In the genomic region with DNA sequence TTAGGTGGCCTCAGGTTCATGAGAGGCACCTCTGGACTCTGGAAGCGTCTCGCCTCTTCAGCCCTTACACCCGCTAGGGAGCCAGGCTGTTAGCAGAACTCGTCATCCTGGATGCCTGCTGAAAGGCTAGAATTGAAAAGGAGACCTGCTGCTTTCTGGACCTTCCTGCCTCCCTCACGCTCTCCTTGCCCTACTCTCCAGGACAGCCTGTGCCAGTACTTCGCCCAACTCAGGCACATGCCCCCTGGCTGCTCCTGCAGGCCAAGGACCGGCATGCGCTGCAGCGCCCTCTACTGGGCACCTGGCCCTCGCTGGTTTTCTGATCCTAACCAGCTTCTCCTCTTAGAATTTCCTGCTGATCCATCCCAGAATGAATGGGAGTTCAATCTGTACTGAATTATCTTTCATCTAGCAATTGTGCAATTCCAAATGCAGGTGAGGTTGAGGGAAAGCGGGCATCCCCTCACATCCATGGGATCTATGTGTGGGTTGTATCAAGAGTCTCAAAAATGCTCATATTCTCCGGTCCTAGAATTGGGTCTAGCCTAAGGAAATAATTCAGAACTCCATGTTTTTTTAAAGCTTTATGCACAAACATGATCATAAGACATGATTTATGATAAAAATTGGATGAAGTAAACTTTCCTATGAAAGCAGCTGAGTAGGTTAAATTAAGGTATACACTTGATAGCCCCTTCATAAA, we compare ENCODE assay signal across 8 cellular contexts.
DNase-seq lines count a peak whose midpoint lies in the region; ATAC-seq lines count a peak whose summit lies in the region.

No MANE protein-coding gene starts in this region.

- intact Hi-C loops in right cardiac atrium (cut with DNase I): loop anchor here in 1 of 4 donors (10.0 kb wide), 1 partner anchor 113 kb away; no protein-coding TSS in a partner anchor

- no peaks in the 10 kb centered on the region for H3K9me3 ChIP-seq in adipocyte (ENCODE audit: control insufficient read depth, low read length)
- H3K9me3 ChIP-seq in right cardiac atrium (ENCODE audit: control insufficient read depth, low read length): no peaks in the 10 kb centered on the region

- 71% methylated on average over 12 of the region's 12 CpGs for WGBS in right cardiac atrium

- H3K27me3 ChIP-seq in adipocyte (replicated peaks; ENCODE audit: control insufficient read depth, insufficient read depth, low read length): no peaks in the 10 kb centered on the region
- no peaks in the 10 kb centered on the region for H3K27me3 ChIP-seq in right cardiac atrium (ENCODE audit: control insufficient read depth, insufficient read depth)

- no peak overlapping the region for H3K9ac ChIP-seq in adipocyte (ENCODE audit: low read length)

- H3K4me3 ChIP-seq in adipocyte (ENCODE audit: low read length) (no peak overlapping the region), right cardiac atrium (ENCODE audit: low read length) (no peak overlapping the region)

- ATAC-seq in right cardiac atrium: peak; percentile 29 to 46
- no peak for ATAC-seq in GM21515 (IDR thresholded peaks at IDR 0.05; ENCODE audit: unreplicated experiment)
- ATAC-seq in HG03442 (IDR thresholded peaks at IDR 0.05; ENCODE audit: unreplicated experiment): no peak

- peaks cover 91% of the 10 kb centered on the region for H3K36me3 ChIP-seq in adipocyte (ENCODE audit: control insufficient read depth, insufficient read depth, low read length, severe bottlenecking)

- H3K27ac ChIP-seq in right cardiac atrium (ENCODE audit: low read length): no peak overlapping the region

- H3K4me1 ChIP-seq in adipocyte (ENCODE audit: control insufficient read depth, insufficient read depth, low read length): peaks cover 19% of the 10 kb centered on the region
- H3K4me1 ChIP-seq in right cardiac atrium (ENCODE audit: control insufficient read depth, insufficient read depth, low read length): peaks cover 2% of the 10 kb centered on the region

- DNase-seq in EH (ENCODE audit: low read depth) (peak; percentile 63), LoVo (ENCODE audit: low spot score) (peak; percentile 47), T-helper 22 cell (ENCODE audit: low read depth) (peak; percentile 28), adipocyte (ENCODE audit: low read depth) (peak; percentile 78), right cardiac atrium (peak; percentile 76 to 88 (median 87))
- peak; percentile 73 for DNase-seq in stimulated activated CD4-positive, alpha-beta T cell treated with anti-CD3 and anti-CD28 coated beads, Interleukin-12 subunit alpha, Interleukin-12 subunit beta, amount 100 ng/mL, for 4 hours

Comparison
In these comparisons a context has a peak if more than half of its experiments do, and no peak if none do; other contexts are left out.
1. DNase-seq: peak in every context shown above with its lines; median percentile 87 in right cardiac atrium; 78 in adipocyte; 73 in stimulated activated CD4-positive, alpha-beta T cell treated with anti-CD3 and anti-CD28 coated beads, Interleukin-12 subunit alpha, Interleukin-12 subunit beta, amount 100 ng/mL, for 4 hours; 63 in EH; 47 in LoVo; 28 in T-helper 22 cell.
2. ATAC-seq: peak in right cardiac atrium (2 of 2); none in GM21515 (single experiment) and HG03442 (single experiment).